ENCODE assay signal across 28 cellular contexts in the genomic region with DNA sequence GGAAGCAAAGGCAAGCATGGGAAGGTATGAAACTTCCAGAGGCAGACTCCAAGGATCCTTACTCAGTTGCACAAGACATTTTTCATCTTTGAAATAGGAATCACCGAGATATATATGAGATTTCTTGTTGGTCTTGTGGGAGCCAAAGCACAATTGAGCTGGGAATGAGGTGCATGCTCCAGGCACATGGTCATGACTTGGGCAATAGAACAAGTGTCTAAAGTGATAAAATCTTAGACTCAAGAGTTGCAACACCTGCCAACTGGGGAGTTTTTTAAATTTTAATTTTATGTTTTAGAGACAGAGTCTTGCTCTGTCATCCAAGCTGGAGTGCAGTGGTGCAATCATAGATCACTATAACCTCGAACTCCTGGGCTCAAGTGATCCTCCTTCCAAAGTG.
DNase-seq lines count a peak whose midpoint lies in the region; ATAC-seq and TF ChIP-seq lines count a peak whose summit lies in the region.
"Had no signal": no experiment of that assay in that cellular context is flagged by ENCODE, and none has a peak within 500 bp of the region (broad histone marks: within the 10 kb centered on the region; RNA-seq: fewer than 3 reads in every experiment).

No MANE protein-coding gene starts in this region.

- H3K4me1 Mint-ChIP-seq in MCF 10A (ENCODE audit: insufficient read depth, unreplicated experiment), result peaks cover 18% of the 10 kb centered on the region
- H3K4me1 Mint-ChIP-seq in natural killer cell, result peaks cover 8 to 9% of the 10 kb centered on the region in 2 donors
- H3K4me1 Mint-ChIP-seq: CD4-positive, alpha-beta memory T cell; T-helper 17 cell had no signal

- H4K20me1 ChIP-seq in KMS-11 (ENCODE audit: insufficient read depth), result no peaks in the 10 kb centered on the region

- no peak overlapping the region for H3K4me3 ChIP-seq in breast epithelium
- no peak overlapping the region for H3K4me3 ChIP-seq in KMS-11 (IDR thresholded peaks at IDR 0.05; ENCODE audit: insufficient read depth, low read depth, low read length)
- H3K4me3 ChIP-seq in NB4 (ENCODE audit: low read depth, low read length), result no peak overlapping the region
- H3K4me3 ChIP-seq in dorsolateral prefrontal cortex, result no peak overlapping the region
- H3K4me3 ChIP-seq: GM12878 had no signal

- H3K4me3 Mint-ChIP-seq in MCF 10A (ENCODE audit: unreplicated experiment) (no peak overlapping the region), natural killer cell (no peak overlapping the region)
- H3K4me3 Mint-ChIP-seq: CD4-positive, alpha-beta memory T cell; T-helper 17 cell had no signal

- no peak overlapping the region for H2AFZ ChIP-seq in KMS-11 (ENCODE audit: low read depth)

- POLR2A ChIA-PET in MCF 10A (lab: Yijun Ruan, JAX), result no interaction called here

- no peak overlapping the region for H3K9ac ChIP-seq in KMS-11
- H3K9ac ChIP-seq: SK-N-SH had no signal

- H3K36me3 ChIP-seq in breast epithelium (no peaks in the 10 kb centered on the region), KMS-11 (ENCODE audit: insufficient read depth) (no peaks in the 10 kb centered on the region)

- TF ChIP-seq CTCF in MCF 10A (IDR thresholded peaks at IDR 0.05; ENCODE audit: unreplicated experiment), result no peak
- TF ChIP-seq CTCF in breast epithelium (IDR thresholded peaks at IDR 0.05), result no peak
- TF ChIP-seq CTCF in KMS-11 (conservative IDR thresholded peaks at IDR 0.05; ENCODE audit: low read depth, low read length), result no peak
- no peak for TF ChIP-seq CTCF in NB4 (IDR thresholded peaks at IDR 0.05; ENCODE audit: low read depth, low read length)
- no peak for TF ChIP-seq CTCF in natural killer cell (IDR thresholded peaks at IDR 0.05)
- TF ChIP-seq CTCF in dorsolateral prefrontal cortex (IDR thresholded peaks at IDR 0.05 in 54 of 56, conservative IDR thresholded peaks at IDR 0.05 in 2 of 56; ENCODE audit: low read depth in 1 of 56, partially characterized antibody in 56 of 56), result no peak

- BruUV-seq in MCF 10A (replicated peaks; lab: Mats Ljungman, UMichigan), result no TSS peak

- H3K9me3 Mint-ChIP-seq in MCF 10A (ENCODE audit: unreplicated experiment) (peaks cover 9% of the 10 kb centered on the region), natural killer cell (peaks cover 2 to 3% of the 10 kb centered on the region in 2 donors)

- TF ChIP-seq POLR2A in breast epithelium (IDR thresholded peaks at IDR 0.05), result no peak
- no peak for TF ChIP-seq POLR2A in NB4 (IDR thresholded peaks at IDR 0.05; ENCODE audit: extremely low read depth, insufficient read length)

- DNase-seq in MCF 10A (ENCODE audit: unreplicated experiment) (peak; percentile 12), breast epithelium (ENCODE audit: low spot score in 2 of 2) (no peak), NB4 (ENCODE audit: low read depth) (peak; percentile 84), fibroblast of gingiva (ENCODE audit: low read depth) (peak; percentile 22), natural killer cell (no peak), dorsolateral prefrontal cortex (no peak)
- DNase-seq: C1 segment of cervical spinal cord; CD4-positive, alpha-beta memory T cell; COR-L47; DMS53; GOT3; HCEC 1CT; KG1; NCI-H1048; NCI-H1417; NCI-H1694; NCI-H2029 treated with DMSO at 0.1 percent for 48 hours; NCI-H446 treated with DMSO at 0.1 percent for 48 hours; NCI-H526; SHP77 treated with DMSO at 0.1 percent for 48 hours; SK-N-SH; T-helper 17 cell; T1000 had no signal

- H3K27me3 ChIP-seq in breast epithelium (no peaks in the 10 kb centered on the region), KMS-11 (ENCODE audit: insufficient read depth, low read depth) (no peaks in the 10 kb centered on the region), dorsolateral prefrontal cortex (no peaks in the 10 kb centered on the region)

- H3K36me3 Mint-ChIP-seq in MCF 10A (ENCODE audit: insufficient read depth, unreplicated experiment) (no peaks in the 10 kb centered on the region), natural killer cell (no peaks in the 10 kb centered on the region)
- H3K36me3 Mint-ChIP-seq: CD4-positive, alpha-beta memory T cell had no signal

- H3K27ac ChIP-seq in breast epithelium, result no peak overlapping the region
- H3K27ac ChIP-seq in KMS-11, result peak overlapping the region; percentile 73; the same call in 1 of the 2 replicates
- H3K27ac ChIP-seq in dorsolateral prefrontal cortex, result no peak overlapping the region
- H3K27ac ChIP-seq: RWPE1 had no signal

- H3K4me1 ChIP-seq in breast epithelium (no peaks in the 10 kb centered on the region), KMS-11 (ENCODE audit: low read depth, poor library complexity, severe bottlenecking) (peaks cover 100% of the 10 kb centered on the region)

- peak overlapping the region; percentile 50 for H3K4me2 ChIP-seq in KMS-11
- H3K4me2 ChIP-seq: SK-N-SH had no signal

- ATAC-seq in HG03354 (IDR thresholded peaks at IDR 0.05; ENCODE audit: poor library complexity, severe bottlenecking, unreplicated experiment) (no peak), natural killer cell (no peak)
- ATAC-seq: GM12878, Panc1, T-helper 17 cell had no signal

- no peaks in the 10 kb centered on the region for H3K9me3 ChIP-seq in breast epithelium
- H3K9me3 ChIP-seq: SK-N-SH had no signal

- intact Hi-C loops in MCF 10A (cut with micrococcal nuclease) (no loop called here), breast epithelium (cut with DNase I; ENCODE audit: low total_unique reads) (no loop called here), natural killer cell (cut with micrococcal nuclease) (no loop called here), dorsolateral prefrontal cortex (cut with DNase I) (loop anchor here in 1 of 2 donors (10.0 kb wide), 1 partner anchor 170 kb away; the partner anchor contains the start of gene ADCY1)

- H3K27me3 Mint-ChIP-seq in MCF 10A (ENCODE audit: insufficient read depth, unreplicated experiment) (peaks cover 15% of the 10 kb centered on the region), natural killer cell (ENCODE audit: low read depth in 2 of 2) (peaks cover 4 to 6% of the 10 kb centered on the region in 2 donors)

- no peaks in the 10 kb centered on the region for H3K79me2 ChIP-seq in KMS-11 (ENCODE audit: insufficient read depth, low read depth)

- CTCF ChIA-PET in MCF 10A (lab: Yijun Ruan, JAX), result no interaction called here

- H3K27ac Mint-ChIP-seq in MCF 10A (ENCODE audit: low read depth, unreplicated experiment), result no peak overlapping the region
- H3K27ac Mint-ChIP-seq in natural killer cell, result no peak overlapping the region
- H3K27ac Mint-ChIP-seq: CD4-positive, alpha-beta memory T cell; T-helper 17 cell had no signal

Comparison
In these comparisons a context has a peak if more than half of its experiments do, and no peak if none do; other contexts are left out.
1. DNase-seq: peak in MCF 10A (single experiment), NB4 (single experiment) and fibroblast of gingiva (single experiment); none in breast epithelium (0 of 2), natural killer cell (single experiment) and dorsolateral prefrontal cortex (0 of 10).